19 cellular contexts compared by ENCODE assay signal in genomic region chr1:166069390-166069789, GRCh38.
DNase-seq lines count a peak whose midpoint lies in the region; ATAC-seq, FAIRE-seq and TF ChIP-seq lines count a peak whose summit lies in the region.
"Had no signal": no experiment of that assay in that cellular context is flagged by ENCODE, and none has a peak within 500 bp of the region (broad histone marks: within the 10 kb centered on the region; RNA-seq: fewer than 3 reads in every experiment).

No MANE protein-coding gene starts in this region.

- peak; percentile 18 for DNase-seq in activated CD4-positive, alpha-beta T cell treated with anti-CD3 and anti-CD28 coated beads for 36 hours
- no peak for DNase-seq in activated CD4-positive, alpha-beta T cell treated with anti-CD3 and anti-CD28 coated beads for 4 hours
- DNase-seq in MV-4-11 (lab: John Stamatoyannopoulos, UW) (peak; percentile 9), GM12878 (ENCODE audit: low read depth, low spot score) (no peak), nephron progenitor cell (peak; percentile 57), left ventricle myocardium inferior (no peak), UCSD-AML1 (lab: John Stamatoyannopoulos, UW; ENCODE audit: unreplicated experiment) (no peak), body of pancreas (no peak)
- DNase-seq: activated gamma-delta T cell, GDM1, NCI-H187 treated with DMSO at 0.1 percent for 48 hours, NCI-H69, ovary had no signal

- intact Hi-C loops in activated CD4-positive, alpha-beta T cell treated with anti-CD3 and anti-CD28 coated beads for 36 hours (cut with DNase I, micrococcal nuclease): no loop called here
- intact Hi-C loops in GM12878 (cut with micrococcal nuclease; ENCODE audit: unreplicated experiment) (no loop called here), left ventricle myocardium inferior (cut with micrococcal nuclease) (no loop called here), body of pancreas (cut with DNase I) (no loop called here)

- no peak overlapping the region for H3K4me3 ChIP-seq in GM12878
- no peak overlapping the region for H3K4me3 ChIP-seq in left ventricle myocardium inferior
- no peak overlapping the region for H3K4me3 ChIP-seq in body of pancreas
- H3K4me3 ChIP-seq: ovary, vagina had no signal

- no peaks in the 10 kb centered on the region for H3K9me3 ChIP-seq in GM12878 (replicated peaks; ENCODE audit: control insufficient read depth, insufficient read depth, low read length)
- no peaks in the 10 kb centered on the region for H3K9me3 ChIP-seq in left ventricle myocardium inferior (replicated peaks)
- no peaks in the 10 kb centered on the region for H3K9me3 ChIP-seq in body of pancreas
- H3K9me3 ChIP-seq: ovary, vagina had no signal

- H3K27me3 ChIP-seq in GM12878 (replicated peaks in 1 of 2; ENCODE audit: control insufficient read depth in 2 of 2, insufficient read depth in 2 of 2, low read length in 1 of 2) (no peaks in the 10 kb centered on the region), left ventricle myocardium inferior (ENCODE audit: low read depth) (no peaks in the 10 kb centered on the region), body of pancreas (no peaks in the 10 kb centered on the region)
- H3K27me3 ChIP-seq: ovary, vagina had no signal

- ATAC-seq in activated CD4-positive, alpha-beta T cell treated with anti-CD3 and anti-CD28 coated beads for 36 hours: no peak
- ATAC-seq in GM12878: no peak
- ATAC-seq in body of pancreas: no peak

- H4K20me1 ChIP-seq in GM12878 (ENCODE audit: control insufficient read depth, insufficient read depth): no peaks in the 10 kb centered on the region

- H3K27me3 Mint-ChIP-seq in activated CD4-positive, alpha-beta T cell treated with anti-CD3 and anti-CD28 coated beads for 36 hours: no peaks in the 10 kb centered on the region
- H3K27me3 Mint-ChIP-seq in nephron progenitor cell (ENCODE audit: low read depth, poor library complexity): no peaks in the 10 kb centered on the region
- H3K27me3 Mint-ChIP-seq: IgD-negative memory B cell; stimulated activated naive CD8-positive, alpha-beta T cell treated with anti-CD3 and anti-CD28 coated beads, Interleukin-15, Interleukin-2, amounts not matched to agents 100 ng/mL and 50 ng/mL, for 24 hours had no signal

- TF ChIP-seq RAD21 in GM12878 (IDR thresholded peaks at IDR 0.05; ENCODE audit: insufficient read depth, low read depth, low read length): no peak

- no peaks in the 10 kb centered on the region for H3K4me1 ChIP-seq in GM12878 (ENCODE audit: control insufficient read depth, insufficient read depth, low read length)
- peaks cover 9% of the 10 kb centered on the region for H3K4me1 ChIP-seq in left ventricle myocardium inferior
- no peaks in the 10 kb centered on the region for H3K4me1 ChIP-seq in body of pancreas
- H3K4me1 ChIP-seq: vagina had no signal

- H3K4me1 Mint-ChIP-seq in activated CD4-positive, alpha-beta T cell treated with anti-CD3 and anti-CD28 coated beads for 36 hours: no peaks in the 10 kb centered on the region
- H3K4me1 Mint-ChIP-seq in nephron progenitor cell: no peaks in the 10 kb centered on the region
- H3K4me1 Mint-ChIP-seq: IgD-negative memory B cell had no signal

- in situ Hi-C loops in GM12878 (cut with MboI): no loop called here

- no peak overlapping the region for H3K4me2 ChIP-seq in GM12878 (ENCODE audit: control insufficient read depth, insufficient read depth)

- no peak for TF ChIP-seq CTCF in GM12878 (IDR thresholded peaks at IDR 0.05 in 2 of 3, conservative IDR thresholded peaks at IDR 0.05 in 1 of 3; ENCODE audit: control insufficient read depth in 2 of 3, extremely low read depth in 1 of 3, insufficient read depth in 1 of 3, low read depth in 3 of 3, low read length in 3 of 3)
- TF ChIP-seq CTCF in nephron progenitor cell (IDR thresholded peaks at IDR 0.05): no peak
- no peak for TF ChIP-seq CTCF in left ventricle myocardium inferior (IDR thresholded peaks at IDR 0.05; ENCODE audit: borderline replicate concordance)
- no peak for TF ChIP-seq CTCF in body of pancreas (IDR thresholded peaks at IDR 0.05)

- H3K36me3 Mint-ChIP-seq in activated CD4-positive, alpha-beta T cell treated with anti-CD3 and anti-CD28 coated beads for 36 hours (ENCODE audit: low read depth): no peaks in the 10 kb centered on the region
- H3K36me3 Mint-ChIP-seq in nephron progenitor cell (ENCODE audit: low read depth): no peaks in the 10 kb centered on the region
- H3K36me3 Mint-ChIP-seq: IgD-negative memory B cell had no signal

- BruUV-seq in GM12878 (replicated peaks; lab: Mats Ljungman, UMichigan): no TSS peak

- H3K27ac ChIP-seq in GM12878 (ENCODE audit: control insufficient read depth, insufficient read depth) (no peak overlapping the region), left ventricle myocardium inferior (replicated peaks) (no peak overlapping the region), body of pancreas (no peak overlapping the region)
- H3K27ac ChIP-seq: ovary, vagina had no signal

- POLR2A ChIA-PET in activated CD4-positive, alpha-beta T cell treated with anti-CD3 and anti-CD28 coated beads for 36 hours (lab: Charles Lee): no interaction called here
- POLR2A ChIA-PET in GM12878 (lab: Charles Lee): no interaction called here

- SMC1A ChIA-PET in GM12878 (lab: Charles Lee; ENCODE audit: uncharacterized antibody, unreplicated experiment): interaction anchor here (1.0 to 2.0 kb wide), 3 partner anchors 10 to 21 kb away, joined by 3 to 6 read pairs (median 3); no protein-coding TSS in a partner anchor

- TF ChIP-seq EP300 in GM12878 (IDR thresholded peaks at IDR 0.05; ENCODE audit: borderline replicate concordance in 1 of 2, control insufficient read depth in 1 of 2, low read depth in 2 of 2, low read length in 2 of 2): no peak

- RAD21 ChIA-PET in GM12878 (lab: Charles Lee; ENCODE audit: unreplicated experiment): no interaction called here

- TF ChIP-seq POLR2A in GM12878 (IDR thresholded peaks at IDR 0.05; ENCODE audit: low read depth, low read length): no peak
- no peak for TF ChIP-seq POLR2A in body of pancreas (IDR thresholded peaks at IDR 0.05)

- H3K36me3 ChIP-seq in GM12878 (ENCODE audit: control insufficient read depth in 2 of 2, insufficient read depth in 2 of 2, low read length in 1 of 2) (no peaks in the 10 kb centered on the region), left ventricle myocardium inferior (no peaks in the 10 kb centered on the region), body of pancreas (replicated peaks in 1 of 2; ENCODE audit: insufficient read depth in 1 of 2, low read depth in 2 of 2) (no peaks in the 10 kb centered on the region)
- H3K36me3 ChIP-seq: ovary, vagina had no signal

- H3K27ac Mint-ChIP-seq in activated CD4-positive, alpha-beta T cell treated with anti-CD3 and anti-CD28 coated beads for 36 hours: no peak overlapping the region
- no peak overlapping the region for H3K27ac Mint-ChIP-seq in nephron progenitor cell
- H3K27ac Mint-ChIP-seq: IgD-negative memory B cell; stimulated activated naive CD8-positive, alpha-beta T cell treated with anti-CD3 and anti-CD28 coated beads, Interleukin-15, Interleukin-2, amounts not matched to agents 100 ng/mL and 50 ng/mL, for 24 hours; T-helper 2 cell treated with Interferon-gamma antibody and Interleukin-4, amounts not matched to agents 5 μg/mL and 100 μg/mL, for 36 hours had no signal

- FAIRE-seq in GM12878 (lab: Jason Lieb, UNC): no peak
- FAIRE-seq: GM19239, keratinocyte had no signal

- CTCF ChIA-PET in activated CD4-positive, alpha-beta T cell treated with anti-CD3 and anti-CD28 coated beads for 36 hours (lab: Charles Lee): interaction anchor here (0.6 kb wide), 1 partner anchor 11 kb away, joined by 3 read pairs; no protein-coding TSS in a partner anchor
- CTCF ChIA-PET in GM12878 (lab: Yijun Ruan, JAX): no interaction called here

- no peaks in the 10 kb centered on the region for H3K79me2 ChIP-seq in GM12878 (ENCODE audit: control insufficient read depth, insufficient read depth, low read length)

- no peak overlapping the region for H3K9ac ChIP-seq in GM12878 (ENCODE audit: control insufficient read depth, insufficient read depth, low read length)

- H3K9me3 Mint-ChIP-seq in activated CD4-positive, alpha-beta T cell treated with anti-CD3 and anti-CD28 coated beads for 36 hours (ENCODE audit: low read depth): no peaks in the 10 kb centered on the region
- H3K9me3 Mint-ChIP-seq in nephron progenitor cell: no peaks in the 10 kb centered on the region
- H3K9me3 Mint-ChIP-seq: IgD-negative memory B cell; stimulated activated naive CD8-positive, alpha-beta T cell treated with anti-CD3 and anti-CD28 coated beads, Interleukin-15, Interleukin-2, amounts not matched to agents 100 ng/mL and 50 ng/mL, for 24 hours; T-helper 2 cell treated with Interferon-gamma antibody and Interleukin-4, amounts not matched to agents 5 μg/mL and 100 μg/mL, for 36 hours had no signal

- WGBS in GM12878 (ENCODE audit: insufficient coverage, insufficient replicate concordance, low lambda C conversion rate, missing lambda C conversion rate): 60% methylated on average over 2 of the region's 2 CpGs
- WGBS in body of pancreas, 2 donors: 60 to 73% methylated on average over 2 of the region's 2 CpGs

- no peak overlapping the region for H3K4me3 Mint-ChIP-seq in activated CD4-positive, alpha-beta T cell treated with anti-CD3 and anti-CD28 coated beads for 36 hours
- no peak overlapping the region for H3K4me3 Mint-ChIP-seq in nephron progenitor cell
- H3K4me3 Mint-ChIP-seq: IgD-negative memory B cell; stimulated activated naive CD8-positive, alpha-beta T cell treated with anti-CD3 and anti-CD28 coated beads, Interleukin-15, Interleukin-2, amounts not matched to agents 100 ng/mL and 50 ng/mL, for 24 hours; T-helper 2 cell treated with Interferon-gamma antibody and Interleukin-4, amounts not matched to agents 5 μg/mL and 100 μg/mL, for 36 hours had no signal

- no peak overlapping the region for H2AFZ ChIP-seq in GM12878 (ENCODE audit: control insufficient read depth, low read depth, low read length)

TF ChIP-seq in GM12878, 131 proteins besides CTCF, POLR2A, EP300 and RAD21 (continues in another document):
- TF ChIP-seq MTA2 (IDR thresholded peaks at IDR 0.05; ENCODE audit: low read depth): no peak
- no peak for TF ChIP-seq HSF1 (IDR thresholded peaks at IDR 0.05; ENCODE audit: low read depth, low read length)

Comparison
In these comparisons a context has a peak if more than half of its experiments do, and no peak if none do; other contexts are left out.
1. DNase-seq: peak in activated CD4-positive, alpha-beta T cell treated with anti-CD3 and anti-CD28 coated beads for 36 hours (single experiment), MV-4-11 (single experiment) and nephron progenitor cell (single experiment); none in activated CD4-positive, alpha-beta T cell treated with anti-CD3 and anti-CD28 coated beads for 4 hours (0 of 2), GM12878 (single experiment), left ventricle myocardium inferior (single experiment), UCSD-AML1 (single experiment) and body of pancreas (0 of 4).